ENCODE assay signal across 3 cellular contexts in the genomic region with DNA sequence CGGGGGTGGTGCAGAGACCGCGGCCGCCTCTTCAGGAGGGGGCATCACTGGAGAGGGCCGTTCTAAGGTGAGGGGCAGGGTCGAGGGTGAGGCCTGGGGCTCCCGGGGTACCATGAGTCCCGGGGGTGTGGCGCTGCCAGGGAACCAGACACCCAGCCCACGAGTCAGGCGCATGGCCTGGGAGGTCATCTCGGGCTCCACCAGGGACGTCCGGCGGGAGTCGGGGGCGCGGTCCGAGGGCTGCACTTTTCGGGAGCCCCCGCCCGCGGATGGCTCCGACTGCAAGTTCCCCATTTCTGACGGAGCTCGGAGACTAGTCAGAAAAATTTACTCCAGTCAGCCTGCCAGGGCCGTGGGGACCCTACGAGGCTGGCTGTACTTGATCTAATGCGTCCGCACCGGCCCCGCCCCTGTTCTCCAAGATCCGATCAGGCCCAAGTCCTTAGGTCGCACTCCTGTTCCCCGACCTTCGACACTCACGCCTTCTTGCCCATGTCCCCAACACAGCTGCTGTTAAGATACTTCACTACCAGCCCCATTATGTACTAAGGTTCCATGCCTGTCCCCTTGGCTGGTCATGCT.
TF ChIP-seq lines count a peak whose summit lies in the region.

No MANE protein-coding gene starts in this region.

TF ChIP-seq in HEK293, 187 proteins besides CTCF, POLR2A, EP300 and RAD21:
- TF ChIP-seq, protein P1, sequence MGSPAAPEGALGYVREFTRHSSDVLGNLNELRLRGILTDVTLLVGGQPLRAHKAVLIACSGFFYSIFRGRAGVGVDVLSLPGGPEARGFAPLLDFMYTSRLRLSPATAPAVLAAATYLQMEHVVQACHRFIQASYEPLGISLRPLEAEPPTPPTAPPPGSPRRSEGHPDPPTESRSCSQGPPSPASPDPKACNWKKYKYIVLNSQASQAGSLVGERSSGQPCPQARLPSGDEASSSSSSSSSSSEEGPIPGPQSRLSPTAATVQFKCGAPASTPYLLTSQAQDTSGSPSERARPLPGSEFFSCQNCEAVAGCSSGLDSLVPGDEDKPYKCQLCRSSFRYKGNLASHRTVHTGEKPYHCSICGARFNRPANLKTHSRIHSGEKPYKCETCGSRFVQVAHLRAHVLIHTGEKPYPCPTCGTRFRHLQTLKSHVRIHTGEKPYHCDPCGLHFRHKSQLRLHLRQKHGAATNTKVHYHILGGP (tag by site-specific recombination; IDR thresholded peaks at IDR 0.05) = no peak
- TF ChIP-seq SCRT1 (tag by site-specific recombination; IDR thresholded peaks at IDR 0.05; ENCODE audit: borderline replicate concordance) = no peak
- peak; percentile 74 for TF ChIP-seq ZNF366 (tag by site-specific recombination; conservative IDR thresholded peaks at IDR 0.05)
- TF ChIP-seq ZNF266 (tag by site-specific recombination; IDR thresholded peaks at IDR 0.05; ENCODE audit: low read depth) = no peak
- TF ChIP-seq ZNF596 (tag by site-specific recombination; IDR thresholded peaks at IDR 0.05) = no peak
- TF ChIP-seq, protein P2, sequence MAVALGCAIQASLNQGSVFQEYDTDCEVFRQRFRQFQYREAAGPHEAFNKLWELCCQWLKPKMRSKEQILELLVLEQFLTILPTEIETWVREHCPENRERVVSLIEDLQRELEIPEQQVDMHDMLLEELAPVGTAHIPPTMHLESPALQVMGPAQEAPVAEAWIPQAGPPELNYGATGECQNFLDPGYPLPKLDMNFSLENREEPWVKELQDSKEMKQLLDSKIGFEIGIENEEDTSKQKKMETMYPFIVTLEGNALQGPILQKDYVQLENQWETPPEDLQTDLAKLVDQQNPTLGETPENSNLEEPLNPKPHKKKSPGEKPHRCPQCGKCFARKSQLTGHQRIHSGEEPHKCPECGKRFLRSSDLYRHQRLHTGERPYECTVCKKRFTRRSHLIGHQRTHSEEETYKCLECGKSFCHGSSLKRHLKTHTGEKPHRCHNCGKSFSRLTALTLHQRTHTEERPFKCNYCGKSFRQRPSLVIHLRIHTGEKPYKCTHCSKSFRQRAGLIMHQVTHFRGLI (tag by site-specific recombination; IDR thresholded peaks at IDR 0.05) = no peak
- peak; percentile 37; the same call in 1 of the 2 replicates for TF ChIP-seq KLF10 (tag by site-specific recombination; IDR thresholded peaks at IDR 0.05)
- TF ChIP-seq ZNF394 (tag by site-specific recombination; IDR thresholded peaks at IDR 0.05; ENCODE audit: borderline replicate concordance) = peak; percentile 82; the same call in 1 of the 2 replicates
- TF ChIP-seq, protein P3, sequence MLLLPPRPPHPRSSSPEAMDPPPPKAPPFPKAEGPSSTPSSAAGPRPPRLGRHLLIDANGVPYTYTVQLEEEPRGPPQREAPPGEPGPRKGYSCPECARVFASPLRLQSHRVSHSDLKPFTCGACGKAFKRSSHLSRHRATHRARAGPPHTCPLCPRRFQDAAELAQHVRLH (tag by site-specific recombination; IDR thresholded peaks at IDR 0.05) = no peak
- peak; percentile 68 for TF ChIP-seq ZBTB17 (tag by site-specific recombination; IDR thresholded peaks at IDR 0.05)
- TF ChIP-seq ZNF133 (tag by site-specific recombination; IDR thresholded peaks at IDR 0.05) = no peak
- TF ChIP-seq ZSCAN23 (tag by site-specific recombination; IDR thresholded peaks at IDR 0.05) = no peak
- 0 out of 2 replicates have a peak, but pooled peaks have one; percentile 22 for TF ChIP-seq BCL11A (tag by site-specific recombination; IDR thresholded peaks at IDR 0.05; ENCODE audit: low read depth)
- no peak for TF ChIP-seq ZNF664 (tag by site-specific recombination; IDR thresholded peaks at IDR 0.05)
- 0 out of 2 replicates have a peak, but pooled peaks have one; percentile 62 for TF ChIP-seq KLF9 (tag by site-specific recombination; IDR thresholded peaks at IDR 0.05; ENCODE audit: low read depth)
- no peak for TF ChIP-seq ZNF707 (tag by site-specific recombination; IDR thresholded peaks at IDR 0.05)
- peak; percentile 70; the same call in 1 of the 2 replicates for TF ChIP-seq ZNF391 (tag by site-specific recombination; IDR thresholded peaks at IDR 0.05; ENCODE audit: borderline replicate concordance, low read depth)

TF ChIP-seq in GM12878, 131 proteins besides CTCF, POLR2A, EP300 and RAD21 (continues in another document):
- TF ChIP-seq, protein P4, sequence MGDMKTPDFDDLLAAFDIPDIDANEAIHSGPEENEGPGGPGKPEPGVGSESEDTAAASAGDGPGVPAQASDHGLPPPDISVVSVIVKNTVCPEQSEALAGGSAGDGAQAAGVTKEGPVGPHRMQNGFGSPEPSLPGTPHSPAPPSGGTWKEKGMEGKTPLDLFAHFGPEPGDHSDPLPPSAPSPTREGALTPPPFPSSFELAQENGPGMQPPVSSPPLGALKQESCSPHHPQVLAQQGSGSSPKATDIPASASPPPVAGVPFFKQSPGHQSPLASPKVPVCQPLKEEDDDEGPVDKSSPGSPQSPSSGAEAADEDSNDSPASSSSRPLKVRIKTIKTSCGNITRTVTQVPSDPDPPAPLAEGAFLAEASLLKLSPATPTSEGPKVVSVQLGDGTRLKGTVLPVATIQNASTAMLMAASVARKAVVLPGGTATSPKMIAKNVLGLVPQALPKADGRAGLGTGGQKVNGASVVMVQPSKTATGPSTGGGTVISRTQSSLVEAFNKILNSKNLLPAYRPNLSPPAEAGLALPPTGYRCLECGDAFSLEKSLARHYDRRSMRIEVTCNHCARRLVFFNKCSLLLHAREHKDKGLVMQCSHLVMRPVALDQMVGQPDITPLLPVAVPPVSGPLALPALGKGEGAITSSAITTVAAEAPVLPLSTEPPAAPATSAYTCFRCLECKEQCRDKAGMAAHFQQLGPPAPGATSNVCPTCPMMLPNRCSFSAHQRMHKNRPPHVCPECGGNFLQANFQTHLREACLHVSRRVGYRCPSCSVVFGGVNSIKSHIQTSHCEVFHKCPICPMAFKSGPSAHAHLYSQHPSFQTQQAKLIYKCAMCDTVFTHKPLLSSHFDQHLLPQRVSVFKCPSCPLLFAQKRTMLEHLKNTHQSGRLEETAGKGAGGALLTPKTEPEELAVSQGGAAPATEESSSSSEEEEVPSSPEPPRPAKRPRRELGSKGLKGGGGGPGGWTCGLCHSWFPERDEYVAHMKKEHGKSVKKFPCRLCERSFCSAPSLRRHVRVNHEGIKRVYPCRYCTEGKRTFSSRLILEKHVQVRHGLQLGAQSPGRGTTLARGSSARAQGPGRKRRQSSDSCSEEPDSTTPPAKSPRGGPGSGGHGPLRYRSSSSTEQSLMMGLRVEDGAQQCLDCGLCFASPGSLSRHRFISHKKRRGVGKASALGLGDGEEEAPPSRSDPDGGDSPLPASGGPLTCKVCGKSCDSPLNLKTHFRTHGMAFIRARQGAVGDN (IDR thresholded peaks at IDR 0.05) = no peak
- TF ChIP-seq BRCA1 (IDR thresholded peaks at IDR 0.05; ENCODE audit: low read depth, low read length) (no peak), MXI1 (IDR thresholded peaks at IDR 0.05; ENCODE audit: low read depth, low read length) (no peak), GATAD2B (conservative IDR thresholded peaks at IDR 0.05; ENCODE audit: low read depth) (no peak), MYB (IDR thresholded peaks at IDR 0.05; ENCODE audit: borderline replicate concordance, low read depth, low read length) (no peak), BMI1 (IDR thresholded peaks at IDR 0.05; ENCODE audit: borderline replicate concordance) (no peak), KDM1A (IDR thresholded peaks at IDR 0.05; ENCODE audit: borderline replicate concordance) (no peak), NFYA (IDR thresholded peaks at IDR 0.05; ENCODE audit: borderline replicate concordance, low read depth, low read length) (no peak), PML (IDR thresholded peaks at IDR 0.05; ENCODE audit: low read length) (no peak), ZBED1 (IDR thresholded peaks at IDR 0.05; ENCODE audit: borderline replicate concordance) (no peak)
- TF ChIP-seq, protein P5, sequence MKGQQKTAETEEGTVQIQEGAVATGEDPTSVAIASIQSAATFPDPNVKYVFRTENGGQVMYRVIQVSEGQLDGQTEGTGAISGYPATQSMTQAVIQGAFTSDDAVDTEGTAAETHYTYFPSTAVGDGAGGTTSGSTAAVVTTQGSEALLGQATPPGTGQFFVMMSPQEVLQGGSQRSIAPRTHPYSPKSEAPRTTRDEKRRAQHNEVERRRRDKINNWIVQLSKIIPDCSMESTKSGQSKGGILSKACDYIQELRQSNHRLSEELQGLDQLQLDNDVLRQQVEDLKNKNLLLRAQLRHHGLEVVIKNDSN (IDR thresholded peaks at IDR 0.05; ENCODE audit: borderline replicate concordance, extremely low read length, insufficient read depth, low read depth, low read length) = no peak
- TF ChIP-seq, protein P6, sequence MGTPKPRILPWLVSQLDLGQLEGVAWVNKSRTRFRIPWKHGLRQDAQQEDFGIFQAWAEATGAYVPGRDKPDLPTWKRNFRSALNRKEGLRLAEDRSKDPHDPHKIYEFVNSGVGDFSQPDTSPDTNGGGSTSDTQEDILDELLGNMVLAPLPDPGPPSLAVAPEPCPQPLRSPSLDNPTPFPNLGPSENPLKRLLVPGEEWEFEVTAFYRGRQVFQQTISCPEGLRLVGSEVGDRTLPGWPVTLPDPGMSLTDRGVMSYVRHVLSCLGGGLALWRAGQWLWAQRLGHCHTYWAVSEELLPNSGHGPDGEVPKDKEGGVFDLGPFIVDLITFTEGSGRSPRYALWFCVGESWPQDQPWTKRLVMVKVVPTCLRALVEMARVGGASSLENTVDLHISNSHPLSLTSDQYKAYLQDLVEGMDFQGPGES (IDR thresholded peaks at IDR 0.05) = no peak

TF ChIP-seq in neural cell, 6 proteins besides CTCF, POLR2A, EP300 and RAD21:
- TF ChIP-seq TAF1 (IDR thresholded peaks at IDR 0.05; ENCODE audit: low read depth) (no peak), SMC3 (conservative IDR thresholded peaks at IDR 0.05; ENCODE audit: poor library complexity) (no peak), MXI1 (conservative IDR thresholded peaks at IDR 0.05; ENCODE audit: poor library complexity, severe bottlenecking) (no peak), EZH2 (IDR thresholded peaks at IDR 0.05; ENCODE audit: borderline replicate concordance, insufficient read depth, low read length, poor library complexity, severe bottlenecking) (no peak), POLR2AphosphoS5 (IDR thresholded peaks at IDR 0.05) (no peak)
- TF ChIP-seq, protein P7, sequence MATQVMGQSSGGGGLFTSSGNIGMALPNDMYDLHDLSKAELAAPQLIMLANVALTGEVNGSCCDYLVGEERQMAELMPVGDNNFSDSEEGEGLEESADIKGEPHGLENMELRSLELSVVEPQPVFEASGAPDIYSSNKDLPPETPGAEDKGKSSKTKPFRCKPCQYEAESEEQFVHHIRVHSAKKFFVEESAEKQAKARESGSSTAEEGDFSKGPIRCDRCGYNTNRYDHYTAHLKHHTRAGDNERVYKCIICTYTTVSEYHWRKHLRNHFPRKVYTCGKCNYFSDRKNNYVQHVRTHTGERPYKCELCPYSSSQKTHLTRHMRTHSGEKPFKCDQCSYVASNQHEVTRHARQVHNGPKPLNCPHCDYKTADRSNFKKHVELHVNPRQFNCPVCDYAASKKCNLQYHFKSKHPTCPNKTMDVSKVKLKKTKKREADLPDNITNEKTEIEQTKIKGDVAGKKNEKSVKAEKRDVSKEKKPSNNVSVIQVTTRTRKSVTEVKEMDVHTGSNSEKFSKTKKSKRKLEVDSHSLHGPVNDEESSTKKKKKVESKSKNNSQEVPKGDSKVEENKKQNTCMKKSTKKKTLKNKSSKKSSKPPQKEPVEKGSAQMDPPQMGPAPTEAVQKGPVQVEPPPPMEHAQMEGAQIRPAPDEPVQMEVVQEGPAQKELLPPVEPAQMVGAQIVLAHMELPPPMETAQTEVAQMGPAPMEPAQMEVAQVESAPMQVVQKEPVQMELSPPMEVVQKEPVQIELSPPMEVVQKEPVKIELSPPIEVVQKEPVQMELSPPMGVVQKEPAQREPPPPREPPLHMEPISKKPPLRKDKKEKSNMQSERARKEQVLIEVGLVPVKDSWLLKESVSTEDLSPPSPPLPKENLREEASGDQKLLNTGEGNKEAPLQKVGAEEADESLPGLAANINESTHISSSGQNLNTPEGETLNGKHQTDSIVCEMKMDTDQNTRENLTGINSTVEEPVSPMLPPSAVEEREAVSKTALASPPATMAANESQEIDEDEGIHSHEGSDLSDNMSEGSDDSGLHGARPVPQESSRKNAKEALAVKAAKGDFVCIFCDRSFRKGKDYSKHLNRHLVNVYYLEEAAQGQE (IDR thresholded peaks at IDR 0.05; ENCODE audit: borderline replicate concordance) = no peak
